7 cellular contexts compared by ENCODE assay signal in genomic region chr5:180315762-180316212, GRCh38. TPM values are rescaled to one million over a fixed set of nuclear protein-coding genes. Genes with fewer than 3 reads are reported as not detected.
DNase-seq lines count a peak whose midpoint lies in the region; ATAC-seq, FAIRE-seq and TF ChIP-seq lines count a peak whose summit lies in the region.

No MANE protein-coding gene starts in this region.

- H3K36me3 ChIP-seq in SJCRH30, result no peaks in the 10 kb centered on the region

- H3K9me3 ChIP-seq in SJCRH30 (replicated peaks), result no peaks in the 10 kb centered on the region

- H3K27ac ChIP-seq in SJCRH30, result no peak overlapping the region

- H3K27me3 ChIP-seq in SJCRH30, result no peaks in the 10 kb centered on the region

- peak; percentile 68 for DNase-seq in GM12891 (ENCODE audit: insufficient read length, low spot score)
- DNase-seq in SJCRH30, result peak; percentile 52 to 73
- DNase-seq in activated gamma-delta T cell treated with anti-CD3 and anti-CD28 coated beads, Interleukin-2, amount 50 U/mL, for 16 hours (ENCODE audit: low read depth), result peak; percentile 72
- peak; percentile 24 to 90 (median 77) for DNase-seq in head of caudate nucleus
- peak; percentile 41 for DNase-seq in putamen (ENCODE audit: low spot score)
- no peak for DNase-seq in foreskin melanocyte

- FAIRE-seq in GM12891 (lab: Jason Lieb, UNC), result peak; percentile 76

- peak; percentile 66 for ATAC-seq in HG03045 (IDR thresholded peaks at IDR 0.05; ENCODE audit: unreplicated experiment)

- H3K4me1 ChIP-seq in SJCRH30, result no peaks in the 10 kb centered on the region

- no peak for TF ChIP-seq POLR2A in GM12891 (IDR thresholded peaks at IDR 0.05; ENCODE audit: low read depth, low read length)

- H3K4me3 ChIP-seq in SJCRH30, result no peak overlapping the region

- intact Hi-C loops in head of caudate nucleus (cut with DNase I), result no loop called here

TF ChIP-seq in GM12891, 5 proteins besides CTCF, POLR2A, EP300 and RAD21:
- TF ChIP-seq POLR2AphosphoS5 (IDR thresholded peaks at IDR 0.05; ENCODE audit: low read depth, low read length) (no peak), POU2F2 (IDR thresholded peaks at IDR 0.05; ENCODE audit: low read depth, low read length) (no peak), SPI1 (IDR thresholded peaks at IDR 0.05; ENCODE audit: low read depth, low read length) (no peak), PAX5 (IDR thresholded peaks at IDR 0.05; ENCODE audit: insufficient read depth, low read length, severe bottlenecking) (no peak), TAF1 (IDR thresholded peaks at IDR 0.05; ENCODE audit: low read depth, low read length) (no peak)

RNA-seq across cellular contexts. Expression of gene MAPK9, which starts 23.9 kb away (rescaled TPM):
- 9.8 TPM for polyA plus RNA-seq in GM12891 (2012; ENCODE audit: low read depth, missing spikeins)
- 44.5 and 46.6 TPM in 2 replicates for total RNA-seq in SJCRH30 (2014; rRNA removed; shearing (Covaris generic))

RNA-seq across cellular contexts. Expression of gene GFPT2, which starts 37.3 kb away (rescaled TPM):
- 0.72 TPM for polyA plus RNA-seq in GM12891 (2012; ENCODE audit: low read depth, missing spikeins)
- total RNA-seq in SJCRH30 (2014; rRNA removed; shearing (Covaris generic)), result 0.47 and 1.1 TPM in 2 replicates
